5 cellular contexts compared by ENCODE assay signal in genomic region chr10:109732254-109732653, GRCh38.
"Had no signal": no experiment of that assay in that cellular context is flagged by ENCODE, and none has a peak within 500 bp of the region (broad histone marks: within the 10 kb centered on the region; RNA-seq: fewer than 3 reads in every experiment).

No MANE protein-coding gene starts in this region.

- H3K27ac ChIP-seq: HL-60 had no signal

- ATAC-seq: HepG2, K562 had no signal

- H3K4me3 ChIP-seq: K562 had no signal

- DNase-seq: IMR-90, KBM-7 had no signal
